ENCODE assay signal across 10 cellular contexts in the genomic region with DNA sequence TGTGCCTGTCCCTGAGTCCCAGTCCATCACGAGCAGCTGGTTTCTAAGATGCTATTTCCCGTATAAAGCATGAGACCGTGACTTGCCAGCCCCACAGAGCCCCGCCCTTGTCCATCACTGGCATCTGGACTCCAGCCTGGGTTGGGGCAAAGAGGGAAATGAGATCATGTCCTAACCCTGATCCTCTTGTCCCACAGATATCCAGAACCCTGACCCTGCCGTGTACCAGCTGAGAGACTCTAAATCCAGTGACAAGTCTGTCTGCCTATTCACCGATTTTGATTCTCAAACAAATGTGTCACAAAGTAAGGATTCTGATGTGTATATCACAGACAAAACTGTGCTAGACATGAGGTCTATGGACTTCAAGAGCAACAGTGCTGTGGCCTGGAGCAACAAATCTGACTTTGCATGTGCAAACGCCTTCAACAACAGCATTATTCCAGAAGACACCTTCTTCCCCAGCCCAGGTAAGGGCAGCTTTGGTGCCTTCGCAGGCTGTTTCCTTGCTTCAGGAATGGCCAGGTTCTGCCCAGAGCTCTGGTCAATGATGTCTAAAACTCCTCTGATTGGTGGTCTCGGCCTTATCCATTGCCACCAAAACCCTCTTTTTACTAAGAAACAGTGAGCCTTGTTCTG. TPM values are rescaled to one million over a fixed set of nuclear protein-coding genes. Genes with fewer than 3 reads are reported as not detected.
DNase-seq lines count a peak whose midpoint lies in the region; ATAC-seq, FAIRE-seq and TF ChIP-seq lines count a peak whose summit lies in the region.
"Had no signal": no experiment of that assay in that cellular context is flagged by ENCODE, and none has a peak within 500 bp of the region (broad histone marks: within the 10 kb centered on the region; RNA-seq: fewer than 3 reads in every experiment).

No MANE protein-coding gene starts in this region.

- H3K4me3 Mint-ChIP-seq in CD8-positive, alpha-beta T cell, result peak overlapping the region; percentile 74

- peak overlapping the region; percentile 93 for H3K27ac Mint-ChIP-seq in CD8-positive, alpha-beta T cell

- WGBS in esophagus squamous epithelium, 2 donors, result 65 to 75% methylated on average over 6 to 9 of the region's 9 CpGs
- no CpG with 5 or more reads among the region's 9 CpGs for WGBS in trophoblast cell (ENCODE audit: extremely low coverage, insufficient coverage, insufficient read length)

- H3K36me3 ChIP-seq in CD8-positive, alpha-beta T cell (ENCODE audit: insufficient read depth, low read length), result peaks cover 84% of the 10 kb centered on the region
- peaks cover 23% of the 10 kb centered on the region for H3K36me3 ChIP-seq in SJSA1
- no peaks in the 10 kb centered on the region for H3K36me3 ChIP-seq in esophagus squamous epithelium
- no peaks in the 10 kb centered on the region for H3K36me3 ChIP-seq in trophoblast cell (ENCODE audit: control insufficient read depth in 1 of 2, insufficient read depth in 2 of 2, low read length in 2 of 2)

- H3K4me1 Mint-ChIP-seq in CD8-positive, alpha-beta T cell (ENCODE audit: low read depth), result peaks cover 96% of the 10 kb centered on the region

- intact Hi-C loops in CD8-positive, alpha-beta T cell (cut with DNase I, micrococcal nuclease), result loop anchor here in 1 of 2 experiments (1.0 to 5.0 kb wide), 2 partner anchors 9 to 40 kb away; no protein-coding TSS in a partner anchor
- intact Hi-C loops in esophagus squamous epithelium (cut with DNase I), result no loop called here
- intact Hi-C loops in head of caudate nucleus (cut with DNase I), result no loop called here

- TF ChIP-seq POLR2A in esophagus squamous epithelium (IDR thresholded peaks at IDR 0.05), result no peak

- H3K79me2 ChIP-seq in trophoblast cell (ENCODE audit: control insufficient read depth, insufficient read depth, low read length, poor library complexity), result no peaks in the 10 kb centered on the region

- H3K4me2 ChIP-seq in trophoblast cell (ENCODE audit: low read length), result no peak overlapping the region

- no peak overlapping the region for H3K14ac ChIP-seq in trophoblast cell (ENCODE audit: low read length)

- peak overlapping the region; percentile 8 for H3K4me3 ChIP-seq in CD8-positive, alpha-beta T cell (ENCODE audit: low read depth, low read length)
- H3K4me3 ChIP-seq in SJSA1 (no peak overlapping the region), esophagus squamous epithelium (no peak overlapping the region), trophoblast cell (ENCODE audit: low read depth, low read length) (no peak overlapping the region)

- H3K9me3 Mint-ChIP-seq in CD8-positive, alpha-beta T cell, result no peaks in the 10 kb centered on the region

- no peak overlapping the region for H4K91ac ChIP-seq in trophoblast cell (ENCODE audit: low read depth, low read length)

- peak overlapping the region; percentile 53 for H2AK5ac ChIP-seq in trophoblast cell (ENCODE audit: low read length)

- H3K36me3 Mint-ChIP-seq in CD8-positive, alpha-beta T cell, result peaks cover 96% of the 10 kb centered on the region

- no peak overlapping the region for H3K18ac ChIP-seq in trophoblast cell (ENCODE audit: low read length)

- H3K79me1 ChIP-seq in trophoblast cell (ENCODE audit: low read length), result no peaks in the 10 kb centered on the region

- no peak overlapping the region for H2AFZ ChIP-seq in trophoblast cell (ENCODE audit: insufficient read depth, low read length, poor library complexity)

- H3K27me3 Mint-ChIP-seq in CD8-positive, alpha-beta T cell (ENCODE audit: low read depth), result no peaks in the 10 kb centered on the region

- DNase-seq in CD8-positive, alpha-beta T cell, result peak in 1 of 7 experiments; percentile 28
- DNase-seq in SJSA1 (ENCODE audit: low read depth in 1 of 2, low spot score in 2 of 2) (peak; percentile 80 to 85), esophagus squamous epithelium (lab: John Stamatoyannopoulos, UW) (no peak), trophoblast cell (no peak), head of caudate nucleus (no peak), D721Med (ENCODE audit: insufficient read length, low spot score) (no peak), activated gamma-delta T cell (lab: John Stamatoyannopoulos, UW) (no peak)
- DNase-seq: effector CD4-positive, alpha-beta T cell; islet precursor cell had no signal

- no peak for TF ChIP-seq CTCF in CD8-positive, alpha-beta T cell (IDR thresholded peaks at IDR 0.05)
- TF ChIP-seq CTCF in esophagus squamous epithelium (IDR thresholded peaks at IDR 0.05) (no peak), D721Med (IDR thresholded peaks at IDR 0.05; ENCODE audit: insufficient read depth, missing control alignments) (no peak)

- H3K23ac ChIP-seq in trophoblast cell (ENCODE audit: low read length), result no peak overlapping the region

- H2BK120ac ChIP-seq in trophoblast cell (ENCODE audit: insufficient read depth, low read length, poor library complexity), result no peak overlapping the region

- FAIRE-seq in D721Med (lab: Jason Lieb, UNC), result no peak

- H3K4ac ChIP-seq in trophoblast cell (ENCODE audit: low read depth, low read length), result no peak overlapping the region

- peak; percentile 2 for ATAC-seq in CD8-positive, alpha-beta T cell
- no peak for ATAC-seq in HG03108 (IDR thresholded peaks at IDR 0.05; ENCODE audit: unreplicated experiment)

- no peak overlapping the region for H3K9ac ChIP-seq in trophoblast cell (ENCODE audit: low read length)

- no peak overlapping the region for H2BK5ac ChIP-seq in trophoblast cell (ENCODE audit: low read depth, low read length, poor library complexity)

- CTCF ChIA-PET in CD8-positive, alpha-beta T cell (lab: Charles Lee), result interaction anchor here (0.8 to 13.3 kb wide), 15 partner anchors 8 to 634 kb away, joined by 3 to 408 read pairs (median 4); no protein-coding TSS in a partner anchor

- peaks cover 97% of the 10 kb centered on the region for H3K4me1 ChIP-seq in CD8-positive, alpha-beta T cell (ENCODE audit: insufficient read depth, low read length)
- H3K4me1 ChIP-seq in SJSA1 (replicated peaks) (peaks cover 80% of the 10 kb centered on the region), esophagus squamous epithelium (peaks cover 7 to 74% (median 22%) of the 10 kb centered on the region in 3 donors), trophoblast cell (ENCODE audit: control insufficient read depth in 1 of 2, insufficient read depth in 2 of 2, low read length in 2 of 2) (peaks cover 15 to 17% of the 10 kb centered on the region in 2 experiments)

- POLR2A ChIA-PET in CD8-positive, alpha-beta T cell (lab: Charles Lee), result interaction anchor here (0.8 to 13.3 kb wide), 9 partner anchors 7 to 628 kb away, joined by 3 to 472 read pairs (median 31); no protein-coding TSS in a partner anchor

- H4K8ac ChIP-seq in trophoblast cell (ENCODE audit: low read depth, low read length), result no peak overlapping the region

- no peaks in the 10 kb centered on the region for H3K27me3 ChIP-seq in CD8-positive, alpha-beta T cell (ENCODE audit: insufficient read depth, low read length)
- no peaks in the 10 kb centered on the region for H3K27me3 ChIP-seq in SJSA1 (replicated peaks)
- no peaks in the 10 kb centered on the region for H3K27me3 ChIP-seq in esophagus squamous epithelium
- no peaks in the 10 kb centered on the region for H3K27me3 ChIP-seq in trophoblast cell (ENCODE audit: insufficient read depth, low read length)

- H3K27ac ChIP-seq in CD8-positive, alpha-beta T cell (ENCODE audit: low read depth, low read length), result peak overlapping the region; percentile 48
- H3K27ac ChIP-seq in SJSA1 (peak overlapping the region; percentile 90), esophagus squamous epithelium (peak overlapping the region in 3 of 4 donors; percentile 60 to 71 (median 70)), trophoblast cell (ENCODE audit: low read depth, low read length) (no peak overlapping the region)

- H3K9me3 ChIP-seq in CD8-positive, alpha-beta T cell (ENCODE audit: low read length), result no peaks in the 10 kb centered on the region
- H3K9me3 ChIP-seq in SJSA1 (replicated peaks), result no peaks in the 10 kb centered on the region
- no peaks in the 10 kb centered on the region for H3K9me3 ChIP-seq in esophagus squamous epithelium
- H3K9me3 ChIP-seq in trophoblast cell (ENCODE audit: insufficient read depth, low read depth, low read length), result no peaks in the 10 kb centered on the region

- no peak overlapping the region for H4K12ac ChIP-seq in trophoblast cell (ENCODE audit: low read depth, low read length)

- H2BK12ac ChIP-seq in trophoblast cell (ENCODE audit: low read length), result no peak overlapping the region

RNA-seq across cellular contexts. Expression of a gene that starts 41.6 kb away (rescaled TPM):
- 10 to 100 TPM; 27.2 to 35.6 TPM for total RNA-seq in CD8-positive, alpha-beta T cell
- total RNA-seq in SJSA1 (2014; rRNA removed; shearing (Covaris generic)), result 282 and 328 TPM in 2 replicates
- 100 to 1,000 TPM; 174 to 280 (median 225) TPM for total RNA-seq in esophagus squamous epithelium
- polyA plus RNA-seq in trophoblast cell (2013), result 275 and 278 TPM in 2 replicates

RNA-seq across cellular contexts. Expression of a gene that starts 50.7 kb away (rescaled TPM):
- 1 to 10 TPM; 7.9 to 8.3 TPM for total RNA-seq in CD8-positive, alpha-beta T cell
- total RNA-seq in SJSA1 (2014; rRNA removed; shearing (Covaris generic)), result 7.1 and 7.3 TPM in 2 replicates
- total RNA-seq in esophagus squamous epithelium, result 10 to 100 TPM; 22.9 to 45.4 (median 30.1) TPM
- 38.2 and 41.0 TPM in 2 replicates for polyA plus RNA-seq in trophoblast cell (2013)

Comparison
In these comparisons a context has a peak if more than half of its experiments do, and no peak if none do; other contexts are left out.
1. DNase-seq: peak in SJSA1 (2 of 2); none in esophagus squamous epithelium (single experiment), trophoblast cell (0 of 2), head of caudate nucleus (0 of 42), D721Med (single experiment) and activated gamma-delta T cell (single experiment).